ENCODE assay signal across 8 cellular contexts in the genomic region with DNA sequence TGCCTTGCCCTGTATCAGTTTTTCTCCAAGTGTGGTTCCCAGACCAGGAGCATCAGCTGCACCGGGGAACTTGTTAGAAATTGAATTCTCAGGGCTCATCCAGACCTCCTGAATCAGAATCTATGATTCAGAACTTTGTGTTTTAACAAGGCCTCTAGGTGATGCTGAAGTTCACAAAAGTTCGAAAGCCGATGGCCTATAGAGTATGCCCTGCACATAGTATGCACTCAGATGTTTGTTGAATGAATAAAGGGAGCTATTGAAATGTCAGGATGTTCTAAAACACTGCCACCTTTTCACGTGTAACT. TPM values are rescaled to one million over a fixed set of nuclear protein-coding genes. Genes with fewer than 3 reads are reported as not detected.
DNase-seq lines count a peak whose midpoint lies in the region; ATAC-seq and TF ChIP-seq lines count a peak whose summit lies in the region.

No MANE protein-coding gene starts in this region.

- peak overlapping the region; percentile 79 for H3K4me2 ChIP-seq in neural progenitor cell

- TF ChIP-seq POLR2A in esophagus squamous epithelium (IDR thresholded peaks at IDR 0.05) = no peak

- intact Hi-C loops in esophagus squamous epithelium (cut with DNase I) = no loop called here
- intact Hi-C loops in left colon (cut with DNase I, micrococcal nuclease) = no loop called here

- peaks cover 13% of the 10 kb centered on the region for H3F3A ChIP-seq in neural progenitor cell (ENCODE audit: low read depth)

- H3K27me3 Mint-ChIP-seq in neural progenitor cell (ENCODE audit: insufficient read depth, low read depth) = peaks cover 16% of the 10 kb centered on the region

- peak overlapping the region; percentile 97 for H3K27ac Mint-ChIP-seq in neural progenitor cell

- peak overlapping the region; percentile 96 for H3K4me3 ChIP-seq in SJCRH30
- H3K4me3 ChIP-seq in esophagus squamous epithelium = peak overlapping the region in 3 of 4 donors; percentile 46 to 87 (median 66)
- peak overlapping the region; percentile 78 for H3K4me3 ChIP-seq in neural progenitor cell

- peak overlapping the region; percentile 51; the same call in 1 of the 2 replicates for H3K27ac ChIP-seq in SJCRH30
- H3K27ac ChIP-seq in esophagus squamous epithelium = peak overlapping the region; percentile 76 to 94 (median 88)
- no peak overlapping the region for H3K27ac ChIP-seq in neural progenitor cell

- H3K4me1 ChIP-seq in SJCRH30 (peaks cover 13% of the 10 kb centered on the region), esophagus squamous epithelium (peaks cover 0 to 53% (median 23%) of the 10 kb centered on the region in 3 donors), neural progenitor cell (no peaks in the 10 kb centered on the region)

- peak overlapping the region; percentile 98 for H2AFZ ChIP-seq in neural progenitor cell (replicated peaks)

- no peak for TF ChIP-seq CTCF in esophagus squamous epithelium (IDR thresholded peaks at IDR 0.05)
- TF ChIP-seq CTCF in neural progenitor cell (IDR thresholded peaks at IDR 0.05) = no peak

- no peak overlapping the region for H3K9ac ChIP-seq in neural progenitor cell

- peak overlapping the region; percentile 97 for H3K4me3 Mint-ChIP-seq in neural progenitor cell

- H3K27me3 ChIP-seq in SJCRH30 (no peaks in the 10 kb centered on the region), esophagus squamous epithelium (peaks cover 0 to 42% (median 0%) of the 10 kb centered on the region in 4 donors), neural progenitor cell (peaks cover 18% of the 10 kb centered on the region)

- peaks cover 13% of the 10 kb centered on the region for H3K36me3 Mint-ChIP-seq in neural progenitor cell

- H3K9me3 Mint-ChIP-seq in neural progenitor cell = no peaks in the 10 kb centered on the region

- H3K4me1 Mint-ChIP-seq in neural progenitor cell = peaks cover 16% of the 10 kb centered on the region

- H3K79me2 ChIP-seq in neural progenitor cell (ENCODE audit: low read depth) = peaks cover 7% of the 10 kb centered on the region

- no peak for ATAC-seq in left colon

- H3K9me3 ChIP-seq in SJCRH30 (replicated peaks) = no peaks in the 10 kb centered on the region
- no peaks in the 10 kb centered on the region for H3K9me3 ChIP-seq in esophagus squamous epithelium
- H3K9me3 ChIP-seq in neural progenitor cell (ENCODE audit: low read depth) = no peaks in the 10 kb centered on the region

- peaks cover 16% of the 10 kb centered on the region for H4K20me1 ChIP-seq in neural progenitor cell (ENCODE audit: low read depth)

- H3K36me3 ChIP-seq in SJCRH30 (peaks cover 8% of the 10 kb centered on the region; the same call in 1 of the 2 replicates), esophagus squamous epithelium (no peaks in the 10 kb centered on the region), neural progenitor cell (no peaks in the 10 kb centered on the region)

- DNase-seq in ELR (ENCODE audit: low read depth) (peak; percentile 86), SJCRH30 (no peak), esophagus squamous epithelium (lab: John Stamatoyannopoulos, UW) (no peak), neural progenitor cell (ENCODE audit: low spot score) (no peak), NCI-H1417 treated with DMSO at 0.1 percent for 48 hours (lab: John Stamatoyannopoulos, UW) (no peak), SHP77 (lab: John Stamatoyannopoulos, UW) (no peak), left colon (no peak), NOMO-1 (lab: John Stamatoyannopoulos, UW; ENCODE audit: unreplicated experiment in 2 of 2) (no peak)

- 39 to 62% methylated on average over 3 to 4 of the region's 4 CpGs for WGBS in esophagus squamous epithelium, 2 donors

RNA-seq across cellular contexts. Expression of a gene that starts 0.7 kb away (rescaled TPM):
- total RNA-seq in SJCRH30 (2014; rRNA removed; shearing (Covaris generic)) = 54.8 and 61.2 TPM in 2 replicates
- total RNA-seq in esophagus squamous epithelium (10 to 100 TPM in 1 of 4 donors, 1 to 10 TPM in 2, under 1 TPM in 1; 0.30 to 18.7 (median 2.8) TPM), neural progenitor cell (ENCODE audit: low replicate concordance) (18.6 and 19.3 TPM in 2 replicates), left colon (1 to 10 TPM; 1.5 to 3.9 TPM)

RNA-seq across cellular contexts. Expression of a gene that starts 37.6 kb away (rescaled TPM):
- 5.5 and 6.8 TPM in 2 replicates for total RNA-seq in SJCRH30 (2014; rRNA removed; shearing (Covaris generic))
- total RNA-seq in esophagus squamous epithelium (1 to 10 TPM; 1.5 to 3.0 (median 2.3) TPM), neural progenitor cell (ENCODE audit: low replicate concordance) (8.0 and 8.6 TPM in 2 replicates), left colon (1 to 10 TPM; 1.4 TPM)

RNA-seq across cellular contexts. Expression of a gene that starts 38.0 kb away (rescaled TPM):
- total RNA-seq in SJCRH30 (2014; rRNA removed; shearing (Covaris generic)) = 12.6 and 21.1 TPM in 2 replicates
- total RNA-seq in esophagus squamous epithelium (1 to 10 TPM in 3 of 4 donors, under 1 TPM in 1; 0.34 to 5.5 (median 4.8) TPM), neural progenitor cell (ENCODE audit: low replicate concordance) (33.5 and 62.4 TPM in 2 replicates), left colon (1 to 10 TPM; 2.8 to 3.0 TPM)
